In the genomic region with DNA sequence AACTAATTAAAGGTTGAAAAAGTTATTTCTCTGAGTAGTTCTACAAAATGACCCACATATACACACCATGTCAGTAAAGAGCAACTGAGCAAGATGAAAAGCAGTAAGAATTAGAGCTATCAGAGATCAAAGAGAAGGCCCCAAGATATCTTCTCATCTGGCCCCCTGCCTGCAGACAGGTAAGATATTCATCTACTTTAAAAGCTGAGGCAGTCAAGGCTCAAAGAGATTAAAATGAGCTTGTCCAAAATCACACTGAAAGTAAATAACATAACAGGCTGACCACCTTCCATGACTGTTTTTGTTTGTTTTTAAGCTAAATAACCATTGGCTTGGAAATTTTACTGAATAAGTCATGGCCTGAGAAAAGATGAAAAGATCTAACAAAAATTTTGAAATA, we compare ENCODE assay signal across 24 cellular contexts.
DNase-seq lines count a peak whose midpoint lies in the region; ATAC-seq and TF ChIP-seq lines count a peak whose summit lies in the region.
"Had no signal": no experiment of that assay in that cellular context is flagged by ENCODE, and none has a peak within 500 bp of the region (broad histone marks: within the 10 kb centered on the region; RNA-seq: fewer than 3 reads in every experiment).

No MANE protein-coding gene starts in this region.

- no peak overlapping the region for H3K27ac Mint-ChIP-seq in GM23338
- H3K27ac Mint-ChIP-seq in central memory CD8-positive, alpha-beta T cell (ENCODE audit: low read depth), result peak overlapping the region; percentile 21
- no peak overlapping the region for H3K27ac Mint-ChIP-seq in T-helper 17 cell
- no peak overlapping the region for H3K27ac Mint-ChIP-seq in natural killer cell treated with Interleukin-12 subunit alpha and Interleukin-12 subunit beta and Interleukin-15 and Interleukin-18, amount 100 ng/mL, for 72 hours
- H3K27ac Mint-ChIP-seq: CD14-positive monocyte; CD4-positive, alpha-beta memory T cell; CD4-positive, CD25-positive, alpha-beta regulatory T cell; CD8-positive, alpha-beta memory T cell had no signal

- no peak overlapping the region for H3K4me3 ChIP-seq in GM23338
- no peak overlapping the region for H3K4me3 ChIP-seq in LNCaP clone FGC (ENCODE audit: low read depth, low read length)
- H3K4me3 ChIP-seq: BLaER1, GM12878 had no signal

- H3K4me1 Mint-ChIP-seq in GM23338, result peaks cover 16% of the 10 kb centered on the region
- no peaks in the 10 kb centered on the region for H3K4me1 Mint-ChIP-seq in central memory CD8-positive, alpha-beta T cell
- H3K4me1 Mint-ChIP-seq in T-helper 17 cell, result no peaks in the 10 kb centered on the region
- H3K4me1 Mint-ChIP-seq in natural killer cell treated with Interleukin-12 subunit alpha and Interleukin-12 subunit beta and Interleukin-15 and Interleukin-18, amount 100 ng/mL, for 72 hours (ENCODE audit: low read depth in 2 of 2), result no peaks in the 10 kb centered on the region
- H3K4me1 Mint-ChIP-seq: CD14-positive monocyte; CD8-positive, alpha-beta memory T cell had no signal

- no peaks in the 10 kb centered on the region for H4K20me1 ChIP-seq in GM23338 (replicated peaks; ENCODE audit: insufficient read depth)
- H4K20me1 ChIP-seq: BLaER1 had no signal

- H3K4me1 ChIP-seq in GM23338 (ENCODE audit: insufficient read depth) (peaks cover 9% of the 10 kb centered on the region; the same call in 1 of the 2 replicates), foreskin keratinocyte (no peaks in the 10 kb centered on the region)
- H3K4me1 ChIP-seq: BE2C, BLaER1 had no signal

- H3K9me3 ChIP-seq in T-helper 17 cell (ENCODE audit: control insufficient read depth, low read length, poor library complexity, severe bottlenecking), result no peaks in the 10 kb centered on the region
- H3K9me3 ChIP-seq: BE2C, BLaER1 had no signal

- DNase-seq in GM23338 (ENCODE audit: low spot score), result no peak
- DNase-seq in LNCaP clone FGC (ENCODE audit: low read depth), result peak; percentile 68
- DNase-seq in central memory CD8-positive, alpha-beta T cell (ENCODE audit: low spot score in 2 of 2), result no peak
- no peak for DNase-seq in foreskin keratinocyte
- no peak for DNase-seq in T-helper 17 cell
- no peak for DNase-seq in natural killer cell treated with Interleukin-12 subunit alpha and Interleukin-12 subunit beta and Interleukin-15 and Interleukin-18, amount 100 ng/mL, for 72 hours (ENCODE audit: low spot score)
- DNase-seq: 8988T; ACHN; BE2C; C1 segment of cervical spinal cord; CD4-positive, alpha-beta memory T cell; CD4-positive, CD25-positive, alpha-beta regulatory T cell; CD8-positive, alpha-beta memory T cell; COR-L47; DMS 273 treated with DMSO at 0.1 percent for 48 hours; DMS153; DMS53; DMS79; DND-41; EL; GDM1 had no signal

- H3K4me2 ChIP-seq in GM23338, result no peak overlapping the region
- H3K4me2 ChIP-seq: BLaER1 had no signal

- H3K27me3 ChIP-seq in GM23338 (ENCODE audit: insufficient read depth) (no peaks in the 10 kb centered on the region), foreskin keratinocyte (no peaks in the 10 kb centered on the region)
- H3K27me3 ChIP-seq: BE2C, BLaER1 had no signal

- H3K9me2 ChIP-seq in GM23338 (ENCODE audit: insufficient read depth), result no peaks in the 10 kb centered on the region; the same call in 1 of the 2 replicates

- no peaks in the 10 kb centered on the region for H3F3A ChIP-seq in GM23338 (replicated peaks; ENCODE audit: low read depth)

- no peak overlapping the region for H2AFZ ChIP-seq in GM23338

- no peak overlapping the region for H3K27ac ChIP-seq in GM23338 (ENCODE audit: low read depth)
- no peak overlapping the region for H3K27ac ChIP-seq in foreskin keratinocyte
- H3K27ac ChIP-seq: BLaER1 had no signal

- H3K4me3 Mint-ChIP-seq in GM23338 (no peak overlapping the region), T-helper 17 cell (no peak overlapping the region)
- H3K4me3 Mint-ChIP-seq in central memory CD8-positive, alpha-beta T cell, result no peak overlapping the region
- H3K4me3 Mint-ChIP-seq in natural killer cell treated with Interleukin-12 subunit alpha and Interleukin-12 subunit beta and Interleukin-15 and Interleukin-18, amount 100 ng/mL, for 72 hours, result no peak overlapping the region
- H3K4me3 Mint-ChIP-seq: CD14-positive monocyte; CD4-positive, alpha-beta memory T cell; CD4-positive, CD25-positive, alpha-beta regulatory T cell; CD8-positive, alpha-beta memory T cell had no signal

- H3K79me2 ChIP-seq in GM23338 (replicated peaks; ENCODE audit: insufficient read depth), result no peaks in the 10 kb centered on the region

- H3K27me3 Mint-ChIP-seq in GM23338 (ENCODE audit: insufficient read depth, low read depth, poor library complexity), result peaks cover 2% of the 10 kb centered on the region
- no peaks in the 10 kb centered on the region for H3K27me3 Mint-ChIP-seq in central memory CD8-positive, alpha-beta T cell
- H3K27me3 Mint-ChIP-seq in T-helper 17 cell, result no peaks in the 10 kb centered on the region
- no peaks in the 10 kb centered on the region for H3K27me3 Mint-ChIP-seq in natural killer cell treated with Interleukin-12 subunit alpha and Interleukin-12 subunit beta and Interleukin-15 and Interleukin-18, amount 100 ng/mL, for 72 hours
- H3K27me3 Mint-ChIP-seq: CD4-positive, alpha-beta memory T cell; CD4-positive, CD25-positive, alpha-beta regulatory T cell; CD8-positive, alpha-beta memory T cell had no signal

- TF ChIP-seq CTCF in GM23338 (conservative IDR thresholded peaks at IDR 0.05; ENCODE audit: low read depth in 2 of 2), result no peak
- no peak for TF ChIP-seq CTCF in LNCaP clone FGC (IDR thresholded peaks at IDR 0.05; ENCODE audit: control insufficient read depth, extremely low read depth, insufficient read depth)
- no peak for TF ChIP-seq CTCF in foreskin keratinocyte (conservative IDR thresholded peaks at IDR 0.05)

- H3K9me3 Mint-ChIP-seq in GM23338, result peaks cover 4% of the 10 kb centered on the region; the same call in 1 of the 3 replicates
- peaks cover 6% of the 10 kb centered on the region for H3K9me3 Mint-ChIP-seq in central memory CD8-positive, alpha-beta T cell
- H3K9me3 Mint-ChIP-seq in natural killer cell treated with Interleukin-12 subunit alpha and Interleukin-12 subunit beta and Interleukin-15 and Interleukin-18, amount 100 ng/mL, for 72 hours, result no peaks in the 10 kb centered on the region

- H3K36me3 ChIP-seq in GM23338 (ENCODE audit: insufficient read depth), result no peaks in the 10 kb centered on the region
- H3K36me3 ChIP-seq: BE2C, BLaER1 had no signal

- H3K36me3 Mint-ChIP-seq in GM23338 (ENCODE audit: low read depth) (peaks cover 9% of the 10 kb centered on the region), T-helper 17 cell (ENCODE audit: low read depth) (peaks cover 6% of the 10 kb centered on the region)
- no peaks in the 10 kb centered on the region for H3K36me3 Mint-ChIP-seq in central memory CD8-positive, alpha-beta T cell (ENCODE audit: insufficient read depth)
- H3K36me3 Mint-ChIP-seq in natural killer cell treated with Interleukin-12 subunit alpha and Interleukin-12 subunit beta and Interleukin-15 and Interleukin-18, amount 100 ng/mL, for 72 hours, result peaks cover 4% of the 10 kb centered on the region

- ATAC-seq in GM23338 (no peak), foreskin keratinocyte (no peak), T-helper 17 cell (no peak)
- no peak for ATAC-seq in central memory CD8-positive, alpha-beta T cell (replicated peaks; ENCODE audit: extremely low read depth, poor library complexity, severe bottlenecking)
- no peak for ATAC-seq in natural killer cell treated with Interleukin-12 subunit alpha and Interleukin-12 subunit beta and Interleukin-15 and Interleukin-18, amount 100 ng/mL, for 72 hours
- ATAC-seq: GM12878 had no signal

TF ChIP-seq in GM23338, 12 proteins besides CTCF, POLR2A, EP300 and RAD21:
- TF ChIP-seq NANOG (IDR thresholded peaks at IDR 0.05; ENCODE audit: borderline replicate concordance) (0 out of 2 replicates have a peak, but pooled peaks have one; percentile 14), STAT1 (IDR thresholded peaks at IDR 0.05; ENCODE audit: unreplicated experiment) (no peak)
